8 cellular contexts compared by ENCODE assay signal in genomic region chr2:74454654-74455511, GRCh38. TPM values are rescaled to one million over a fixed set of nuclear protein-coding genes. Genes with fewer than 3 reads are reported as not detected.
DNase-seq lines count a peak whose midpoint lies in the region; ATAC-seq, FAIRE-seq and TF ChIP-seq lines count a peak whose summit lies in the region.

INO80B (plus strand) TSS chr2:74455087; CDS start chr2:74455117, 30 bp downstream.

- no peaks in the 10 kb centered on the region for H4K20me1 ChIP-seq in keratinocyte (ENCODE audit: control insufficient read depth, extremely low read depth, insufficient read depth, low read length)

- ATAC-seq in GM19035 (IDR thresholded peaks at IDR 0.05; ENCODE audit: unreplicated experiment): peak; percentile 47
- ATAC-seq in HG03378 (IDR thresholded peaks at IDR 0.05; ENCODE audit: unreplicated experiment): peak; percentile 51

- no peaks in the 10 kb centered on the region for H3K9me3 ChIP-seq in keratinocyte (ENCODE audit: control insufficient read depth, low read depth, low read length)

- peak within 1 kb of the TSS; percentile 79 for H3K4me2 ChIP-seq in keratinocyte (ENCODE audit: control insufficient read depth, extremely low read depth, insufficient read depth, low read depth, low read length)

- peak within 1 kb of the TSS; percentile 65 for H3K27ac ChIP-seq in keratinocyte (ENCODE audit: control insufficient read depth, insufficient read depth, low read length)

- peak within 1 kb of the TSS; percentile 83 for H3K4me3 ChIP-seq in AG09309 (ENCODE audit: control insufficient read depth, low read depth, low read length)
- H3K4me3 ChIP-seq in keratinocyte (ENCODE audit: control insufficient read depth in 2 of 3, extremely low read depth in 1 of 3, insufficient read depth in 2 of 3, low read depth in 1 of 3, low read length in 3 of 3): peak within 1 kb of the TSS; percentile 72 to 84 (median 79)

- FAIRE-seq in keratinocyte (lab: Jason Lieb, UNC): peak; percentile 76

- TF ChIP-seq CTCF in AG09309 (IDR thresholded peaks at IDR 0.05; ENCODE audit: control insufficient read depth, insufficient read depth, low read depth, low read length, missing control alignments) (no peak), keratinocyte (optimal IDR thresholded peaks at IDR 0.05 in 1 of 3, IDR thresholded peaks at IDR 0.05 in 1 of 3, conservative IDR thresholded peaks at IDR 0.05 in 1 of 3; ENCODE audit: extremely low read depth in 1 of 3, insufficient read depth in 2 of 3, low read length in 3 of 3) (no peak)

- peaks cover 21% of the 10 kb centered on the region for H3K4me1 ChIP-seq in keratinocyte (ENCODE audit: control insufficient read depth, extremely low read depth, insufficient read depth, low read length)

- peak within 1 kb of the TSS; percentile 76 for H3K9ac ChIP-seq in keratinocyte (ENCODE audit: control insufficient read depth, extremely low read depth, insufficient read depth, low read length)

- no peaks in the 10 kb centered on the region for H3K36me3 ChIP-seq in keratinocyte (ENCODE audit: control insufficient read depth in 2 of 2, extremely low read depth in 1 of 2, insufficient read depth in 2 of 2, low read length in 2 of 2)

- H2AFZ ChIP-seq in keratinocyte (ENCODE audit: control insufficient read depth, low read length): peak within 1 kb of the TSS; percentile 72

- no peaks in the 10 kb centered on the region for H3K27me3 ChIP-seq in keratinocyte (ENCODE audit: control insufficient read depth, extremely low read depth, insufficient read depth, low read length)

- H3K9me1 ChIP-seq in keratinocyte (ENCODE audit: control insufficient read depth, extremely low read depth, insufficient read depth, low read length): no peaks in the 10 kb centered on the region

- H3K79me2 ChIP-seq in keratinocyte (ENCODE audit: control insufficient read depth, insufficient read depth, low read length): peaks cover 20% of the 10 kb centered on the region

- dilution Hi-C loops in keratinocyte (cut with MboI; ENCODE audit: extremely low pct_ligation_motif_present, low sequenced_read_pairs): no loop called here

- DNase-seq in AG09309 (ENCODE audit: low read depth) (peak; percentile 95), NCI-H460 (ENCODE audit: extremely low read depth, low read depth) (peak; percentile 98), cerebellar nuclear complex (lab: John Stamatoyannopoulos, UW) (peak; percentile 52 to 84), keratinocyte (ENCODE audit: low read depth, low spot score) (peak; percentile 90)
- DNase-seq in activated CD4-positive, CD25-positive, alpha-beta regulatory T cell treated with anti-CD3 and anti-CD28 coated beads, Interleukin-2, amount 50 U/mL, for 72 hours: peak; percentile 97
- peak; percentile 91 to 96 for DNase-seq in stimulated activated CD4-positive, alpha-beta T cell treated with anti-CD3 and anti-CD28 coated beads, Interleukin-15, amount 100 ng/mL, for 1 hour (ENCODE audit: low read depth in 1 of 2, low spot score in 1 of 2)

RNA-seq across cellular contexts. Expression of gene INO80B, which starts in this region (rescaled TPM):
- total RNA-seq in NCI-H460 (2014; rRNA removed; shearing (Covaris generic)): 19.8 and 19.9 TPM in 2 replicates
- polyA plus RNA-seq in NCI-H460 (2014; cell fraction: nucleus; rRNA removed): 81.3 and 140 TPM in 2 replicates
- polyA plus RNA-seq in keratinocyte: 16.8 to 23.9 TPM (median 18.8 TPM) in 3 replicates
- 7.9 TPM for polyA plus RNA-seq in keratinocyte (2011; ENCODE audit: low read depth)
- 9.1 and 18.1 TPM in 2 replicates for polyA plus RNA-seq in keratinocyte (2011; cell fraction: cytosol; rRNA removed)
- polyA plus RNA-seq in keratinocyte (2011; cell fraction: nucleus; rRNA removed): 81.0 and 87.6 TPM in 2 replicates
- 20.0 and 37.1 TPM in 2 replicates for polyA plus RNA-seq in keratinocyte (2012; ENCODE audit: low replicate concordance)
- polyA minus RNA-seq in keratinocyte: 1.9 to 16.8 TPM (median 11.8 TPM) in 3 replicates
- polyA minus RNA-seq in keratinocyte (2011; cell fraction: cytosol; rRNA and poly(A)+ RNA removed): 12.5 TPM
- polyA minus RNA-seq in keratinocyte (2011; cell fraction: nucleus; rRNA and poly(A)+ RNA removed): 10.2 and 11.9 TPM in 2 replicates

Comparison
In these comparisons a context has a peak if more than half of its experiments do, and no peak if none do; other contexts are left out.
1. Peak in every context shown above with its lines: DNase-seq, ATAC-seq, H3K4me3 ChIP-seq and H3K27ac ChIP-seq.